ENCODE assay signal across 18 cellular contexts in genomic region chr15:61715082-61715481, GRCh38.
DNase-seq lines count a peak whose midpoint lies in the region; FAIRE-seq and TF ChIP-seq lines count a peak whose summit lies in the region.
"Had no signal": no experiment of that assay in that cellular context is flagged by ENCODE, and none has a peak within 500 bp of the region (broad histone marks: within the 10 kb centered on the region; RNA-seq: fewer than 3 reads in every experiment).

No MANE protein-coding gene starts in this region.

- H3K4me1 Mint-ChIP-seq in HFFc6 (ENCODE audit: low read depth), result no peaks in the 10 kb centered on the region
- H3K4me1 Mint-ChIP-seq in activated naive CD4-positive, alpha-beta T cell treated with anti-CD3 and anti-CD28 coated beads, Interleukin-2, amount 10 ng/mL, durations not matched to agents 7 days and 5 days, result no peaks in the 10 kb centered on the region
- H3K4me1 Mint-ChIP-seq: activated CD4-positive, alpha-beta T cell treated with anti-CD3 and anti-CD28 coated beads, Interleukin-2, amount 10 ng/mL, durations not matched to agents 24 days and 14 days had no signal

- H3K4me3 ChIP-seq in bronchial epithelial cell (ENCODE audit: low read depth, low read length), result no peak overlapping the region
- H3K4me3 ChIP-seq: GM12878 had no signal

- CTCF ChIA-PET in activated naive CD4-positive, alpha-beta T cell treated with anti-CD3 and anti-CD28 coated beads, Interleukin-2, amount 10 ng/mL, durations not matched to agents 7 days and 5 days (lab: Charles Lee), result no interaction called here

- H3K27me3 ChIP-seq in bronchial epithelial cell (ENCODE audit: control insufficient read depth, insufficient read depth, low read length), result no peaks in the 10 kb centered on the region

- no peak for TF ChIP-seq CTCF in bronchial epithelial cell (IDR thresholded peaks at IDR 0.05; ENCODE audit: insufficient read depth, low read length, severe bottlenecking)
- no peak for TF ChIP-seq CTCF in HFFc6 (IDR thresholded peaks at IDR 0.05)

- no peak overlapping the region for H3K4me3 Mint-ChIP-seq in HFFc6
- H3K4me3 Mint-ChIP-seq in activated naive CD4-positive, alpha-beta T cell treated with anti-CD3 and anti-CD28 coated beads, Interleukin-2, amount 10 ng/mL, durations not matched to agents 7 days and 5 days, result no peak overlapping the region
- H3K4me3 Mint-ChIP-seq: activated CD4-positive, alpha-beta T cell treated with anti-CD3 and anti-CD28 coated beads, Interleukin-2, amount 10 ng/mL, durations not matched to agents 24 days and 14 days; activated naive CD8-positive, alpha-beta T cell; T-helper 2 cell treated with Interferon-gamma antibody and Interleukin-4, amounts not matched to agents 5 μg/mL and 100 μg/mL, for 36 hours had no signal

- no peaks in the 10 kb centered on the region for H3K36me3 Mint-ChIP-seq in HFFc6 (ENCODE audit: low read depth)
- H3K36me3 Mint-ChIP-seq in activated naive CD4-positive, alpha-beta T cell treated with anti-CD3 and anti-CD28 coated beads, Interleukin-2, amount 10 ng/mL, durations not matched to agents 7 days and 5 days, result no peaks in the 10 kb centered on the region
- H3K36me3 Mint-ChIP-seq: activated naive CD8-positive, alpha-beta T cell had no signal

- no peak for FAIRE-seq in bronchial epithelial cell (lab: Jason Lieb, UNC)
- FAIRE-seq: endometrium, GM12878, keratinocyte had no signal

- 0 out of 2 replicates have a peak, but pooled peaks cover 2% of the 10 kb centered on the region for H3K27me3 Mint-ChIP-seq in HFFc6 (ENCODE audit: insufficient read depth)
- H3K27me3 Mint-ChIP-seq in activated naive CD4-positive, alpha-beta T cell treated with anti-CD3 and anti-CD28 coated beads, Interleukin-2, amount 10 ng/mL, durations not matched to agents 7 days and 5 days, result peaks cover 4% of the 10 kb centered on the region

- no peak overlapping the region for H3K27ac Mint-ChIP-seq in HFFc6
- H3K27ac Mint-ChIP-seq in activated naive CD4-positive, alpha-beta T cell treated with anti-CD3 and anti-CD28 coated beads, Interleukin-2, amount 10 ng/mL, durations not matched to agents 7 days and 5 days, result no peak overlapping the region
- H3K27ac Mint-ChIP-seq: activated CD4-positive, alpha-beta T cell treated with anti-CD3 and anti-CD28 coated beads, Interleukin-2, amount 10 ng/mL, durations not matched to agents 24 days and 14 days; activated naive CD8-positive, alpha-beta T cell; T-helper 2 cell treated with Interferon-gamma antibody and Interleukin-4, amounts not matched to agents 5 μg/mL and 100 μg/mL, for 36 hours had no signal

- DNase-seq in DMS 273 (lab: John Stamatoyannopoulos, UW; ENCODE audit: unreplicated experiment) (peak; percentile 1), DMS 273 treated with DMSO at 0.1 percent for 48 hours (lab: John Stamatoyannopoulos, UW) (no peak), NCI-H226 (peak; percentile 5), bronchial epithelial cell (ENCODE audit: low read depth) (peak; percentile 3), non-pigmented ciliary epithelial cell (ENCODE audit: low read depth) (peak; percentile 5), HFFc6 (no peak)
- no peak for DNase-seq in stimulated activated CD4-positive, alpha-beta T cell treated with anti-CD3 and anti-CD28 coated beads, Interleukin-2, amount 100 ng/mL, for 48 hours
- DNase-seq in activated naive CD4-positive, alpha-beta T cell treated with anti-CD3 and anti-CD28 coated beads, Interleukin-2, amount 10 ng/mL, durations not matched to agents 7 days and 5 days, result no peak
- DNase-seq: activated CD4-positive, alpha-beta T cell treated with anti-CD3 and anti-CD28 coated beads, Interleukin-2, amount 10 ng/mL, durations not matched to agents 24 days and 14 days; C1 segment of cervical spinal cord; Karpas-422; NCI-H1694; stimulated activated CD4-positive, alpha-beta T cell treated with anti-CD3 and anti-CD28 coated beads, Interleukin-12 subunit alpha, Interleukin-12 subunit beta, amount 100 ng/mL, for 4 hours had no signal

- no peaks in the 10 kb centered on the region for H3K36me3 ChIP-seq in bronchial epithelial cell (ENCODE audit: control insufficient read depth, insufficient read depth, low read length)

- H3K9me3 Mint-ChIP-seq in HFFc6, result peaks cover 50% of the 10 kb centered on the region
- H3K9me3 Mint-ChIP-seq in activated naive CD4-positive, alpha-beta T cell treated with anti-CD3 and anti-CD28 coated beads, Interleukin-2, amount 10 ng/mL, durations not matched to agents 7 days and 5 days, result no peaks in the 10 kb centered on the region
- H3K9me3 Mint-ChIP-seq: activated CD4-positive, alpha-beta T cell treated with anti-CD3 and anti-CD28 coated beads, Interleukin-2, amount 10 ng/mL, durations not matched to agents 24 days and 14 days; T-helper 2 cell treated with Interferon-gamma antibody and Interleukin-4, amounts not matched to agents 5 μg/mL and 100 μg/mL, for 36 hours had no signal

Comparison
In these comparisons a context has a peak if more than half of its experiments do, and no peak if none do; other contexts are left out.
1. DNase-seq: peak in DMS 273 (single experiment), NCI-H226 (single experiment), bronchial epithelial cell (single experiment) and non-pigmented ciliary epithelial cell (single experiment); none in DMS 273 treated with DMSO at 0.1 percent for 48 hours (single experiment), stimulated activated CD4-positive, alpha-beta T cell treated with anti-CD3 and anti-CD28 coated beads, Interleukin-2, amount 100 ng/mL, for 48 hours (0 of 2), HFFc6 (single experiment) and activated naive CD4-positive, alpha-beta T cell treated with anti-CD3 and anti-CD28 coated beads, Interleukin-2, amount 10 ng/mL, durations not matched to agents 7 days and 5 days (single experiment).